ENCODE assay signal across 1 cellular context in the genomic region with DNA sequence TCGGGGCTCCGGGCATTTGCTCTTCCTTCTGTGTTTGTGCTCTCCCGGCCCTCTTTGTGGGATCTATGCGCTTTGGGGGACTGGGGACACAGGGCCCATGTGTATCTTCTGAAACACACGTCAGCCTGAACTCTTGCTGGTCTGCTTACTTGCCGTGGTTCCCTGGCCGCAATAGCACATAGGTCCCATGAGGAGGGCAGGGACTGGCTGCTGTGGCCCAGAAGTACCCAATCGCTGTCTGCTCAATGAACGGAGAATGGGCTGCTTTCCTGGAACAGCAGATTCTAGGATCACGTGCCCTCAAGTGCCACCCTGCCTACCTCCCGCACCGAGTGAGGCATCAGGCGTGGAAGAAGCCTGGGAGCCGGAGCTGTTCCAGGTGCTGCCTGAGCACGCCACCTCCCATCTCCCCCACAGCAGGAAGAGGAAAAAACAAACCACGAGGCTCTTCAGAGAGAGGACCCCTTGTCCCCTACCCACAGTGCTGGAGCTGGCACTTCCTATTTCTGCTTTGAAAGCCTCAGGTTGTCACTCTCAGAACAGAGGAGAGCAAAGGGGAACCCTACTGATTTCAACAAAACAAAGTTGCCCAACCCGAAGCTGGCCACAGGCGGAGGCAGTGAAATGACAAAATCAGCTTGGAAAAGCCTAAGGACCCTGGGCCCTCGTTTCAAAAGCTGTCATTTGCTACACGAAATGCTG.
TF ChIP-seq lines count a peak whose summit lies in the region.

No MANE protein-coding gene starts in this region.

TF ChIP-seq in endothelial cell of umbilical vein, 7 proteins besides CTCF, POLR2A, EP300 and RAD21 (continued from another document):
- TF ChIP-seq, protein P1, sequence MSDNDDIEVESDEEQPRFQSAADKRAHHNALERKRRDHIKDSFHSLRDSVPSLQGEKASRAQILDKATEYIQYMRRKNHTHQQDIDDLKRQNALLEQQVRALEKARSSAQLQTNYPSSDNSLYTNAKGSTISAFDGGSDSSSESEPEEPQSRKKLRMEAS (IDR thresholded peaks at IDR 0.05; ENCODE audit: insufficient read depth, insufficient read length) = no peak
- TF ChIP-seq JUN (IDR thresholded peaks at IDR 0.05; ENCODE audit: borderline replicate concordance, insufficient read depth, insufficient read length, low read depth) = no peak
